ENCODE assay signal across 27 cellular contexts in genomic region chr6:151097207-151097606, GRCh38.
"Had no signal": no experiment of that assay in that cellular context is flagged by ENCODE, and none has a peak within 500 bp of the region (broad histone marks: within the 10 kb centered on the region; RNA-seq: fewer than 3 reads in every experiment).

No MANE protein-coding gene starts in this region.

- ATAC-seq: effector memory CD8-positive, alpha-beta T cell; heart right ventricle; left cardiac atrium; left lung; mucosa of descending colon; psoas muscle; right cardiac atrium; stimulated activated memory B cell treated with anti-CD40 and anti-IgM and Interleukin-4, amounts not matched to agents 10 μg/mL and 1 μg/mL and 100 μg/mL, for 72 hours; stimulated activated naive CD8-positive, alpha-beta T cell treated with anti-CD3 and anti-CD28 coated beads, Interleukin-15, Interleukin-2, amounts not matched to agents 100 U/mL and 50 U/mL, for 24 hours had no signal

- H3K4me1 ChIP-seq: left lung, psoas muscle, spleen, upper lobe of left lung had no signal

- H3K4me3 Mint-ChIP-seq: effector memory CD8-positive, alpha-beta T cell; mesothelial cell of epicardium; naive B cell; stimulated activated memory B cell treated with anti-CD40 and anti-IgM and Interleukin-4, amounts not matched to agents 10 μg/mL and 1 μg/mL and 100 μg/mL, for 72 hours had no signal

- H3K4me3 ChIP-seq: esophagus squamous epithelium, heart right ventricle, left lung, mucosa of descending colon, ovary, psoas muscle, skin epidermis, spleen, thoracic aorta, tibial nerve, upper lobe of left lung had no signal

- H3K27ac ChIP-seq: esophagus squamous epithelium, heart right ventricle, left lung, ovary, psoas muscle, spleen, thoracic aorta, upper lobe of left lung had no signal

- H3K27me3 ChIP-seq: esophagus squamous epithelium, heart right ventricle, left lung, ovary, spleen, tibial nerve, upper lobe of left lung had no signal

- H3K27ac Mint-ChIP-seq: effector memory CD8-positive, alpha-beta T cell; naive B cell; stimulated activated memory B cell treated with anti-CD40 and anti-IgM and Interleukin-4, amounts not matched to agents 10 μg/mL and 1 μg/mL and 100 μg/mL, for 72 hours had no signal

- H3K4me1 Mint-ChIP-seq: naive B cell; stimulated activated memory B cell treated with anti-CD40 and anti-IgM and Interleukin-4, amounts not matched to agents 10 μg/mL and 1 μg/mL and 100 μg/mL, for 72 hours had no signal

- DNase-seq: cortex of kidney; effector memory CD8-positive, alpha-beta T cell; erythroblast; esophagus squamous epithelium; foreskin melanocyte; glutamatergic neuron; heart right ventricle; hippocampal formation; left cardiac atrium; left lung; mesenchymal stem cell; mucosa of descending colon; naive B cell; occipital lobe; ovary; posterior cingulate gyrus; psoas muscle; right cardiac atrium; spleen; stimulated activated CD4-positive, alpha-beta T cell treated with anti-CD3 and anti-CD28 coated beads, Interleukin-4, amount 100 ng/mL, for 4 hours; stimulated activated naive CD8-positive, alpha-beta T cell treated with anti-CD3 and anti-CD28 coated beads, Interleukin-15, Interleukin-2, amounts not matched to agents 100 U/mL and 50 U/mL, for 24 hours; upper lobe of left lung had no signal

- H3K27me3 Mint-ChIP-seq: effector memory CD8-positive, alpha-beta T cell; naive B cell; stimulated activated memory B cell treated with anti-CD40 and anti-IgM and Interleukin-4, amounts not matched to agents 10 μg/mL and 1 μg/mL and 100 μg/mL, for 72 hours had no signal

- H3K9me3 ChIP-seq: esophagus squamous epithelium, heart right ventricle, left lung, mucosa of descending colon, ovary, psoas muscle, spleen, thoracic aorta, tibial nerve, upper lobe of left lung had no signal

- H3K36me3 ChIP-seq: esophagus squamous epithelium, ovary, thoracic aorta, upper lobe of left lung had no signal

- H3K9me3 Mint-ChIP-seq: effector memory CD8-positive, alpha-beta T cell had no signal
